In genomic region chr5:126868338-126868737, GRCh38 we compare ENCODE assay signal across 1 cellular context.
TF ChIP-seq lines count a peak whose summit lies in the region.

No MANE protein-coding gene starts in this region.

TF ChIP-seq in WTC11, 78 proteins besides CTCF, POLR2A, EP300 and RAD21 (continued from another document):
- TF ChIP-seq, protein P1, sequence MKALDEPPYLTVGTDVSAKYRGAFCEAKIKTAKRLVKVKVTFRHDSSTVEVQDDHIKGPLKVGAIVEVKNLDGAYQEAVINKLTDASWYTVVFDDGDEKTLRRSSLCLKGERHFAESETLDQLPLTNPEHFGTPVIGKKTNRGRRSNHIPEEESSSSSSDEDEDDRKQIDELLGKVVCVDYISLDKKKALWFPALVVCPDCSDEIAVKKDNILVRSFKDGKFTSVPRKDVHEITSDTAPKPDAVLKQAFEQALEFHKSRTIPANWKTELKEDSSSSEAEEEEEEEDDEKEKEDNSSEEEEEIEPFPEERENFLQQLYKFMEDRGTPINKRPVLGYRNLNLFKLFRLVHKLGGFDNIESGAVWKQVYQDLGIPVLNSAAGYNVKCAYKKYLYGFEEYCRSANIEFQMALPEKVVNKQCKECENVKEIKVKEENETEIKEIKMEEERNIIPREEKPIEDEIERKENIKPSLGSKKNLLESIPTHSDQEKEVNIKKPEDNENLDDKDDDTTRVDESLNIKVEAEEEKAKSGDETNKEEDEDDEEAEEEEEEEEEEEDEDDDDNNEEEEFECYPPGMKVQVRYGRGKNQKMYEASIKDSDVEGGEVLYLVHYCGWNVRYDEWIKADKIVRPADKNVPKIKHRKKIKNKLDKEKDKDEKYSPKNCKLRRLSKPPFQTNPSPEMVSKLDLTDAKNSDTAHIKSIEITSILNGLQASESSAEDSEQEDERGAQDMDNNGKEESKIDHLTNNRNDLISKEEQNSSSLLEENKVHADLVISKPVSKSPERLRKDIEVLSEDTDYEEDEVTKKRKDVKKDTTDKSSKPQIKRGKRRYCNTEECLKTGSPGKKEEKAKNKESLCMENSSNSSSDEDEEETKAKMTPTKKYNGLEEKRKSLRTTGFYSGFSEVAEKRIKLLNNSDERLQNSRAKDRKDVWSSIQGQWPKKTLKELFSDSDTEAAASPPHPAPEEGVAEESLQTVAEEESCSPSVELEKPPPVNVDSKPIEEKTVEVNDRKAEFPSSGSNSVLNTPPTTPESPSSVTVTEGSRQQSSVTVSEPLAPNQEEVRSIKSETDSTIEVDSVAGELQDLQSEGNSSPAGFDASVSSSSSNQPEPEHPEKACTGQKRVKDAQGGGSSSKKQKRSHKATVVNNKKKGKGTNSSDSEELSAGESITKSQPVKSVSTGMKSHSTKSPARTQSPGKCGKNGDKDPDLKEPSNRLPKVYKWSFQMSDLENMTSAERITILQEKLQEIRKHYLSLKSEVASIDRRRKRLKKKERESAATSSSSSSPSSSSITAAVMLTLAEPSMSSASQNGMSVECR (CRISPR knock-in tag; IDR thresholded peaks at IDR 0.05; ENCODE audit: borderline replicate concordance), result no peak
- TF ChIP-seq CBFB (CRISPR knock-in tag; IDR thresholded peaks at IDR 0.05; ENCODE audit: low read depth) (no peak), GTF2I (CRISPR knock-in tag; conservative IDR thresholded peaks at IDR 0.05) (no peak)
